In the genomic region with DNA sequence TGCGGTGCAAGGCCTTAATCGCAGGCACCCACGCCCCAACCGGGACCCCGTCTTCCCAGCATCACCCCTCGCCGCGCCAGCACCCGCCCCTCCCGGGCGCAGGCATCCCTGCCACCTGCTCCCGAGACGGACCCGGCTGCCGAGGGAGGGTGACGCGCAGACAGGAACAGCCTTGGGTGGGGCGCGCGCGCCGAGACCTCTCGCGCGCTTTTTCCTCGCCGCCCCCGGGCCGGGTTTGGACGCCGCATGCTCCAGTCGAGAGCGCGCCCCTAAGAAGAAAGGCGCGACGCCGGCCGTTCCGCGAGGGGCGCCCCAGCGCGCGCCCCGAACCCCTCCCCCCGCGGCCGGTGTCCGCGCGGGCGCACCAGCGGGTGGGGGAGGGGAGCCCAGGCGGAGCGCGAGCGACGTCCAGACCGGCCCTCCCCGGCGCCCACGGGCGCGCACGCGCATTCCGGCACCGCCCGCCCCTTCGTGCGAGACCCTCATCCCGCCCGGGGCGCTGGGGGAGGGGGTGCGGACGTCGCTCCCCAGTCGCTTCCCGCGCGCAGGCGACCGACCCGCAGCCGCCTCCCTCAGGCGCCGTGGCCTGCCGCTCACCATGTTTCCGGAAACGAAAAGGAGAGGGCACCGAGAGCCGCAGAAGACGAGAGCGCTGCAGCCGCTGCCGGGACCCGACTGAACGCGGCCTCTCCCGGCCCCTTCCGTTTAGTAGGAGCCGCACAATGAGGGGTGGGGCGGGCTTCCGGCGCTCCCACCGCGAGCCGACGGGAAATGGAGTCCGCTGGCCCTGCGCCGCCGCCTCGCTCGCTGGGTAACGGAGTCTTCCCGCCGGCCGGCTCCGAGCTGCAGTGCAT, we compare ENCODE assay signal across 8 cellular contexts. TPM values are rescaled to one million over a fixed set of nuclear protein-coding genes. Genes with fewer than 3 reads are reported as not detected.
DNase-seq lines count a peak whose midpoint lies in the region; ATAC-seq and TF ChIP-seq lines count a peak whose summit lies in the region.

A gene (minus strand): TSS at position 681 of the 854 bp plus-strand sequence. CDS start 81 bp downstream, at position 600.

- H3K4me3 ChIP-seq in GM12865 (ENCODE audit: low read depth, low read length) (peak within 1 kb of the TSS; percentile 79), heart right ventricle (peak within 1 kb of the TSS; percentile 74 to 100 (median 99)), upper lobe of right lung (peak within 1 kb of the TSS; percentile 98)

- no peaks in the 10 kb centered on the region for H3K9me3 Mint-ChIP-seq in T-helper 1 cell treated with Interleukin-12 subunit alpha and Interleukin-12 subunit beta and Interleukin-4 antibody, amounts not matched to agents 30 μg/mL and 1 μg/mL, for 36 hours
- no peaks in the 10 kb centered on the region for H3K9me3 Mint-ChIP-seq in progenitor cell of endocrine pancreas (ENCODE audit: low read depth)

- H3K36me3 ChIP-seq in heart right ventricle (peaks cover 9 to 53% (median 39%) of the 10 kb centered on the region in 9 donors), upper lobe of right lung (peaks cover 47% of the 10 kb centered on the region)

- H3K4me1 Mint-ChIP-seq in T-helper 1 cell treated with Interleukin-12 subunit alpha and Interleukin-12 subunit beta and Interleukin-4 antibody, amounts not matched to agents 30 μg/mL and 1 μg/mL, for 36 hours (ENCODE audit: low read depth): peaks cover 49% of the 10 kb centered on the region
- peaks cover 27% of the 10 kb centered on the region for H3K4me1 Mint-ChIP-seq in progenitor cell of endocrine pancreas (ENCODE audit: low read depth)

- intact Hi-C loops in heart right ventricle (cut with DNase I): loop anchor here in 3 of 10 donors (1.0 to 2.0 kb wide), 2 partner anchors 31 to 32 kb away; a partner anchor contains a TSS
- intact Hi-C loops in upper lobe of right lung (cut with DNase I): no loop called here

- no peaks in the 10 kb centered on the region for H3K9me3 ChIP-seq in heart right ventricle
- H3K9me3 ChIP-seq in upper lobe of right lung: no peaks in the 10 kb centered on the region

- H3K4me1 ChIP-seq in heart right ventricle: peaks cover 12 to 61% (median 51%) of the 10 kb centered on the region in 9 donors
- peaks cover 31% of the 10 kb centered on the region for H3K4me1 ChIP-seq in upper lobe of right lung

- H3K4me3 Mint-ChIP-seq in T-helper 1 cell treated with Interleukin-12 subunit alpha and Interleukin-12 subunit beta and Interleukin-4 antibody, amounts not matched to agents 30 μg/mL and 1 μg/mL, for 36 hours: peak within 1 kb of the TSS; percentile 94
- peak within 1 kb of the TSS; percentile 89 for H3K4me3 Mint-ChIP-seq in progenitor cell of endocrine pancreas (ENCODE audit: low read depth)

- TF ChIP-seq CTCF in GM12865 (IDR thresholded peaks at IDR 0.05; ENCODE audit: insufficient read depth, low read depth, low read length, missing control alignments) (no peak), heart right ventricle (IDR thresholded peaks at IDR 0.05) (peak in 1 of 9 donors; percentile 5), progenitor cell of endocrine pancreas (IDR thresholded peaks at IDR 0.05; ENCODE audit: unreplicated experiment) (no peak), upper lobe of right lung (IDR thresholded peaks at IDR 0.05) (no peak)

- H3K27me3 ChIP-seq in heart right ventricle: no peaks in the 10 kb centered on the region
- no peaks in the 10 kb centered on the region for H3K27me3 ChIP-seq in upper lobe of right lung

- H3K27ac ChIP-seq in heart right ventricle: peak within 1 kb of the TSS; percentile 90 to 100 (median 98)
- peak within 1 kb of the TSS; percentile 97 for H3K27ac ChIP-seq in upper lobe of right lung

- peak; percentile 44 for ATAC-seq in HG02763 (IDR thresholded peaks at IDR 0.05; ENCODE audit: unreplicated experiment)
- ATAC-seq in heart right ventricle: peak in 5 of 8 donors; percentile 75 to 83 (median 79)
- peak; percentile 81 for ATAC-seq in upper lobe of right lung

- H3K36me3 Mint-ChIP-seq in T-helper 1 cell treated with Interleukin-12 subunit alpha and Interleukin-12 subunit beta and Interleukin-4 antibody, amounts not matched to agents 30 μg/mL and 1 μg/mL, for 36 hours (ENCODE audit: low read depth): peaks cover 41% of the 10 kb centered on the region
- H3K36me3 Mint-ChIP-seq in progenitor cell of endocrine pancreas (ENCODE audit: insufficient read depth): peaks cover 25% of the 10 kb centered on the region

- no peaks in the 10 kb centered on the region for H3K27me3 Mint-ChIP-seq in T-helper 1 cell treated with Interleukin-12 subunit alpha and Interleukin-12 subunit beta and Interleukin-4 antibody, amounts not matched to agents 30 μg/mL and 1 μg/mL, for 36 hours (ENCODE audit: low read depth)
- H3K27me3 Mint-ChIP-seq in progenitor cell of endocrine pancreas: no peaks in the 10 kb centered on the region

- DNase-seq in GM12865 (ENCODE audit: low read depth) (peak; percentile 99), NCI-H1436 (lab: John Stamatoyannopoulos, UW) (peak; percentile 95), amniotic epithelial cell (ENCODE audit: low read depth) (peak; percentile 95), heart right ventricle (peak; percentile 99), progenitor cell of endocrine pancreas (ENCODE audit: low spot score, unreplicated experiment) (peak; percentile 94), upper lobe of right lung (peak; percentile 99)

- peak within 1 kb of the TSS; percentile 96 for H3K27ac Mint-ChIP-seq in T-helper 1 cell treated with Interleukin-12 subunit alpha and Interleukin-12 subunit beta and Interleukin-4 antibody, amounts not matched to agents 30 μg/mL and 1 μg/mL, for 36 hours
- H3K27ac Mint-ChIP-seq in progenitor cell of endocrine pancreas: peak within 1 kb of the TSS; percentile 99

- 0% methylated on average over 109 to 119 of the region's 121 CpGs for WGBS in heart right ventricle, 2 donors

RNA-seq across cellular contexts. Expression of the gene that starts here (rescaled TPM):
- total RNA-seq in heart right ventricle (100 to 1,000 TPM; 281 to 672 (median 320) TPM), progenitor cell of endocrine pancreas (864 and 890 TPM in 2 replicates), upper lobe of right lung (608 TPM)
- 100 to 1,000 TPM; 159 to 962 TPM for polyA plus RNA-seq in heart right ventricle

Comparison
In these comparisons a context has a peak if more than half of its experiments do, and no peak if none do; other contexts are left out.
1. Peak in every context shown above with its lines: DNase-seq, ATAC-seq, H3K4me3 ChIP-seq and H3K27ac ChIP-seq.